12 cellular contexts compared by ENCODE assay signal in genomic region chr2:97869722-97870346, GRCh38.
DNase-seq lines count a peak whose midpoint lies in the region; ATAC-seq and TF ChIP-seq lines count a peak whose summit lies in the region.
"Had no signal": no experiment of that assay in that cellular context is flagged by ENCODE, and none has a peak within 500 bp of the region (broad histone marks: within the 10 kb centered on the region; RNA-seq: fewer than 3 reads in every experiment).

No MANE protein-coding gene starts in this region.

- H3K27me3 ChIP-seq in heart left ventricle (no peaks in the 10 kb centered on the region), liver (ENCODE audit: control insufficient read depth in 4 of 4, insufficient read depth in 4 of 4, low read length in 3 of 4) (no peaks in the 10 kb centered on the region), upper lobe of left lung (no peaks in the 10 kb centered on the region)
- H3K27me3 ChIP-seq: BE2C, suprapubic skin had no signal

- H3K4me1 ChIP-seq in heart left ventricle (peaks cover 0 to 56% (median 33%) of the 10 kb centered on the region in 12 donors), liver (ENCODE audit: control insufficient read depth in 4 of 4, insufficient read depth in 4 of 4, low read length in 3 of 4) (peaks cover 5 to 24% (median 18%) of the 10 kb centered on the region in 4 donors), upper lobe of left lung (peaks cover 22 to 35% (median 30%) of the 10 kb centered on the region in 4 donors)
- H3K4me1 ChIP-seq: BE2C had no signal

- intact Hi-C loops in heart left ventricle (cut with DNase I) (loop anchor here in 4 of 10 donors (5.0 to 10.0 kb wide), 3 partner anchors 125 to 292 kb away; partner anchors contain the start of gene TMEM131 (in 4 of the 4)), left ventricle myocardium superior (cut with micrococcal nuclease) (no loop called here), CD14-positive monocyte (cut with micrococcal nuclease) (no loop called here)

- no peak for TF ChIP-seq POLR2A in heart left ventricle (IDR thresholded peaks at IDR 0.05)
- no peak for TF ChIP-seq POLR2A in upper lobe of left lung (IDR thresholded peaks at IDR 0.05)

- H3K36me3 Mint-ChIP-seq in activated CD4-positive, alpha-beta memory T cell treated with anti-CD3 and anti-CD28 coated beads, Interleukin-2, amount 10 ng/mL, durations not matched to agents 7 days and 5 days (ENCODE audit: low read depth) = peaks cover 23% of the 10 kb centered on the region
- H3K36me3 Mint-ChIP-seq in CD14-positive monocyte = peaks cover 23 to 25% of the 10 kb centered on the region in 2 donors

- H3K4me3 Mint-ChIP-seq in activated CD4-positive, alpha-beta memory T cell treated with anti-CD3 and anti-CD28 coated beads, Interleukin-2, amount 10 ng/mL, durations not matched to agents 7 days and 5 days = no peak overlapping the region
- no peak overlapping the region for H3K4me3 Mint-ChIP-seq in CD14-positive monocyte
- H3K4me3 Mint-ChIP-seq: central memory CD8-positive, alpha-beta T cell had no signal

- CTCF ChIA-PET in activated CD4-positive, alpha-beta memory T cell treated with anti-CD3 and anti-CD28 coated beads, Interleukin-2, amount 10 ng/mL, durations not matched to agents 7 days and 5 days (lab: Charles Lee) = interaction anchor here (2.3 kb wide), 1 partner anchor 63 kb away, joined by 9 read pairs; no protein-coding TSS in a partner anchor

- H3K4me3 ChIP-seq in heart left ventricle (no peak overlapping the region), liver (ENCODE audit: low read depth in 1 of 3, low read length in 3 of 3) (no peak overlapping the region), upper lobe of left lung (no peak overlapping the region)
- H3K4me3 ChIP-seq: suprapubic skin had no signal

- no peak for TF ChIP-seq RAD21 in liver (IDR thresholded peaks at IDR 0.05)

- ATAC-seq in heart left ventricle (no peak), left ventricle myocardium superior (no peak), upper lobe of left lung (ENCODE audit: low FRiP score in 2 of 2) (no peak)

- DNase-seq in heart left ventricle (no peak), left ventricle myocardium superior (no peak), upper lobe of left lung (no peak), Kasumi-1 (lab: John Stamatoyannopoulos, UW) (no peak), CD14-positive monocyte (ENCODE audit: low spot score) (no peak), NCI-H128 (lab: John Stamatoyannopoulos, UW; ENCODE audit: unreplicated experiment) (no peak)
- no peak for DNase-seq in activated CD4-positive, alpha-beta memory T cell treated with anti-CD3 and anti-CD28 coated beads, Interleukin-2, amount 10 ng/mL, durations not matched to agents 7 days and 5 days
- DNase-seq: BE2C, NCI-H1694 treated with DMSO at 0.1 percent for 48 hours had no signal

- no peaks in the 10 kb centered on the region for H3K27me3 Mint-ChIP-seq in activated CD4-positive, alpha-beta memory T cell treated with anti-CD3 and anti-CD28 coated beads, Interleukin-2, amount 10 ng/mL, durations not matched to agents 7 days and 5 days
- H3K27me3 Mint-ChIP-seq in CD14-positive monocyte (ENCODE audit: low read depth in 3 of 3) = peaks cover 1 to 3% (median 1%) of the 10 kb centered on the region in 3 donors
- H3K27me3 Mint-ChIP-seq: central memory CD8-positive, alpha-beta T cell had no signal

- H3K9me3 ChIP-seq in heart left ventricle = peaks cover 0 to 8% (median 0%) of the 10 kb centered on the region in 12 donors
- no peaks in the 10 kb centered on the region for H3K9me3 ChIP-seq in liver (ENCODE audit: control insufficient read depth in 4 of 4, low read length in 3 of 4)
- no peaks in the 10 kb centered on the region for H3K9me3 ChIP-seq in upper lobe of left lung
- H3K9me3 ChIP-seq: BE2C, suprapubic skin had no signal

- no peak overlapping the region for H3K9ac ChIP-seq in liver (ENCODE audit: low read depth in 1 of 2, low read length in 2 of 2)

- H3K36me3 ChIP-seq in heart left ventricle = no peaks in the 10 kb centered on the region
- no peaks in the 10 kb centered on the region for H3K36me3 ChIP-seq in liver (ENCODE audit: control insufficient read depth in 4 of 4, insufficient read depth in 3 of 4, low read depth in 1 of 4, low read length in 3 of 4)
- no peaks in the 10 kb centered on the region for H3K36me3 ChIP-seq in upper lobe of left lung
- H3K36me3 ChIP-seq: BE2C, suprapubic skin had no signal

- no peak for TF ChIP-seq EP300 in upper lobe of left lung (IDR thresholded peaks at IDR 0.05)

- H3K27ac ChIP-seq in heart left ventricle = peak overlapping the region; percentile 75 to 86 (median 81)
- H3K27ac ChIP-seq in liver (ENCODE audit: low read depth in 1 of 2, low read length in 2 of 2) = peak overlapping the region; percentile 52 to 76
- H3K27ac ChIP-seq in upper lobe of left lung = peak overlapping the region in 3 of 4 donors; percentile 15 to 53 (median 36)
- H3K27ac ChIP-seq: suprapubic skin had no signal

- no peak for TF ChIP-seq CTCF in heart left ventricle (IDR thresholded peaks at IDR 0.05)
- TF ChIP-seq CTCF in liver (IDR thresholded peaks at IDR 0.05; ENCODE audit: low read depth, low read length, missing input control) = no peak
- TF ChIP-seq CTCF in upper lobe of left lung (IDR thresholded peaks at IDR 0.05) = no peak
- TF ChIP-seq CTCF in CD14-positive monocyte (IDR thresholded peaks at IDR 0.05) = no peak

- H3K9me3 Mint-ChIP-seq in activated CD4-positive, alpha-beta memory T cell treated with anti-CD3 and anti-CD28 coated beads, Interleukin-2, amount 10 ng/mL, durations not matched to agents 7 days and 5 days = peaks cover 11% of the 10 kb centered on the region
- peaks cover 0 to 7% (median 2%) of the 10 kb centered on the region in 7 donors for H3K9me3 Mint-ChIP-seq in CD14-positive monocyte
- H3K9me3 Mint-ChIP-seq: central memory CD8-positive, alpha-beta T cell had no signal

- 56 to 66% (median 61%) methylated on average over 6 of the region's 6 CpGs for WGBS in heart left ventricle, 4 donors
- WGBS in liver = 48% methylated on average over 6 of the region's 6 CpGs
- WGBS in upper lobe of left lung, 2 donors = 71 to 86% methylated on average over 6 of the region's 6 CpGs

- H3K27ac Mint-ChIP-seq in activated CD4-positive, alpha-beta memory T cell treated with anti-CD3 and anti-CD28 coated beads, Interleukin-2, amount 10 ng/mL, durations not matched to agents 7 days and 5 days = peak overlapping the region; percentile 67
- H3K27ac Mint-ChIP-seq in CD14-positive monocyte = peak overlapping the region in 1 of 7 donors; percentile 69

- H3K4me1 Mint-ChIP-seq in activated CD4-positive, alpha-beta memory T cell treated with anti-CD3 and anti-CD28 coated beads, Interleukin-2, amount 10 ng/mL, durations not matched to agents 7 days and 5 days = peaks cover 36% of the 10 kb centered on the region
- peaks cover 37% of the 10 kb centered on the region for H3K4me1 Mint-ChIP-seq in CD14-positive monocyte

- POLR2A ChIA-PET in activated CD4-positive, alpha-beta memory T cell treated with anti-CD3 and anti-CD28 coated beads, Interleukin-2, amount 10 ng/mL, durations not matched to agents 7 days and 5 days (lab: Charles Lee) = interaction anchor here (0.7 to 2.7 kb wide), 11 partner anchors 13 to 206 kb away, joined by 3 to 23 read pairs (median 4); partner anchors contain the start of gene ACTR1B

TF ChIP-seq in liver, 16 proteins besides CTCF, POLR2A, EP300 and RAD21:
- TF ChIP-seq, protein P1, sequence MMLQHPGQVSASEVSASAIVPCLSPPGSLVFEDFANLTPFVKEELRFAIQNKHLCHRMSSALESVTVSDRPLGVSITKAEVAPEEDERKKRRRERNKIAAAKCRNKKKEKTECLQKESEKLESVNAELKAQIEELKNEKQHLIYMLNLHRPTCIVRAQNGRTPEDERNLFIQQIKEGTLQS (IDR thresholded peaks at IDR 0.05) = no peak
- TF ChIP-seq SP1 (IDR thresholded peaks at IDR 0.05) (peak; percentile 30), FOXA2 (IDR thresholded peaks at IDR 0.05) (no peak), HNF4A (conservative IDR thresholded peaks at IDR 0.05) (peak; percentile 17 to 29), RXRA (IDR thresholded peaks at IDR 0.05) (peak; percentile 46 to 64)
TF ChIP-seq in liver: peak in this region for 3.
